In genomic region chr22:46011627-46012181, GRCh38 we compare ENCODE assay signal across 12 cellular contexts. TPM values are rescaled to one million over a fixed set of nuclear protein-coding genes. Genes with fewer than 3 reads are reported as not detected.
DNase-seq lines count a peak whose midpoint lies in the region; FAIRE-seq and TF ChIP-seq lines count a peak whose summit lies in the region.
"Had no signal": no experiment of that assay in that cellular context is flagged by ENCODE, and none has a peak within 500 bp of the region (broad histone marks: within the 10 kb centered on the region; RNA-seq: fewer than 3 reads in every experiment).

No MANE protein-coding gene starts in this region.

- no peak for TF ChIP-seq EP300 in stomach (IDR thresholded peaks at IDR 0.05)

- DNase-seq in RWPE1 (ENCODE audit: low spot score) (no peak), mesothelial cell of epicardium (ENCODE audit: low spot score in 2 of 2, unreplicated experiment in 2 of 2) (peak in 1 of 2 experiments; percentile 11), stomach (no peak), NCI-H1092 treated with DMSO at 0.1 percent for 48 hours (lab: John Stamatoyannopoulos, UW) (no peak), RPMI8226 (no peak), small intestine (no peak)
- DNase-seq in stimulated activated naive CD4-positive, alpha-beta T cell (lab: John Stamatoyannopoulos, UW) = no peak
- DNase-seq: brain microvascular endothelial cell, Karpas-422, kidney glomerular epithelial cell had no signal

- H3K27ac Mint-ChIP-seq in mesothelial cell of epicardium = peak overlapping the region; percentile 59

- H3K36me3 Mint-ChIP-seq in mesothelial cell of epicardium = peaks cover 2% of the 10 kb centered on the region

- H3K4me3 ChIP-seq in endocrine pancreas (ENCODE audit: control insufficient read depth, insufficient read depth, low read length) = no peak overlapping the region
- no peak overlapping the region for H3K4me3 ChIP-seq in stomach
- H3K4me3 ChIP-seq in small intestine (ENCODE audit: low read depth in 1 of 2, low read length in 2 of 2) = no peak overlapping the region
- H3K4me3 ChIP-seq: Peyer's patch had no signal

- H3K9me3 ChIP-seq in endocrine pancreas (ENCODE audit: control insufficient read depth, low read length) (no peaks in the 10 kb centered on the region), stomach (peaks cover 0 to 9% (median 4%) of the 10 kb centered on the region in 4 donors), small intestine (ENCODE audit: control insufficient read depth, low read depth) (no peaks in the 10 kb centered on the region)

- intact Hi-C loops in stomach (cut with DNase I; ENCODE audit: low total_unique reads) = loop anchor here (10.0 kb wide), 1 partner anchor 63 kb away; no protein-coding TSS in a partner anchor

- peaks cover 4% of the 10 kb centered on the region for H3K9me3 Mint-ChIP-seq in mesothelial cell of epicardium

- TF ChIP-seq CTCF in RWPE1 (conservative IDR thresholded peaks at IDR 0.05; ENCODE audit: low read depth) (no peak), mesothelial cell of epicardium (IDR thresholded peaks at IDR 0.05; ENCODE audit: unreplicated experiment) (no peak), stomach (IDR thresholded peaks at IDR 0.05) (no peak)

- FAIRE-seq in small intestine (lab: Jason Lieb, UNC) = no peak

- H3K27ac ChIP-seq in RWPE1 (peak overlapping the region; percentile 100), stomach (peak overlapping the region; percentile 60 to 98 (median 97)), small intestine (ENCODE audit: low read depth in 1 of 2, low read length in 1 of 2) (no peak overlapping the region)
- H3K27ac ChIP-seq: brain microvascular endothelial cell had no signal

- peak overlapping the region; percentile 78 for H3K9ac ChIP-seq in endocrine pancreas (ENCODE audit: control insufficient read depth, insufficient read depth, low read length)

- peak overlapping the region; percentile 24 for H3K4me3 Mint-ChIP-seq in mesothelial cell of epicardium

- POLR2A ChIA-PET in RWPE1 (lab: Yijun Ruan, JAX; ENCODE audit: low non-redundant PET) = no interaction called here

- WGBS in stomach, 5 donors = 76 to 89% (median 85%) methylated on average over 3 to 18 of the region's 18 CpGs
- 83 to 88% (median 85%) methylated on average over 17 to 18 of the region's 18 CpGs for WGBS in small intestine, 3 donors

- H3K4me1 Mint-ChIP-seq in mesothelial cell of epicardium = peaks cover 27% of the 10 kb centered on the region

- H3K27me3 ChIP-seq in endocrine pancreas (ENCODE audit: control insufficient read depth, insufficient read depth, low read length) (no peaks in the 10 kb centered on the region), stomach (no peaks in the 10 kb centered on the region), small intestine (ENCODE audit: control insufficient read depth in 2 of 2, insufficient read depth in 2 of 2, low read length in 2 of 2) (no peaks in the 10 kb centered on the region)
- H3K27me3 ChIP-seq: brain microvascular endothelial cell, Peyer's patch had no signal

- TF ChIP-seq POLR2A in stomach (IDR thresholded peaks at IDR 0.05) = no peak

- H3K27me3 Mint-ChIP-seq in mesothelial cell of epicardium (ENCODE audit: low read depth) = no peaks in the 10 kb centered on the region

- CTCF ChIA-PET in RWPE1 (lab: Yijun Ruan, JAX) = interaction anchor here (0.7 to 0.9 kb wide), 2 partner anchors 12 to 25 kb away, joined by 3 read pairs; no protein-coding TSS in a partner anchor

- no peaks in the 10 kb centered on the region for H3K36me3 ChIP-seq in endocrine pancreas (ENCODE audit: control insufficient read depth, insufficient read depth, low read length)
- H3K36me3 ChIP-seq in stomach = no peaks in the 10 kb centered on the region
- no peaks in the 10 kb centered on the region for H3K36me3 ChIP-seq in small intestine (ENCODE audit: control insufficient read depth in 2 of 2, insufficient read depth in 2 of 2, low read length in 2 of 2)
- H3K36me3 ChIP-seq: brain microvascular endothelial cell, Peyer's patch had no signal

- H3K4me1 ChIP-seq in endocrine pancreas (ENCODE audit: control insufficient read depth, insufficient read depth, low read length) (no peaks in the 10 kb centered on the region), stomach (peaks cover 34 to 61% (median 58%) of the 10 kb centered on the region in 4 donors), small intestine (ENCODE audit: control insufficient read depth in 2 of 2, insufficient read depth in 1 of 2, low read depth in 1 of 2, low read length in 1 of 2) (peaks cover 2 to 7% of the 10 kb centered on the region in 2 donors)

RNA-seq across cellular contexts. Expression of gene WNT7B, which starts 34.7 kb away (rescaled TPM):
- 11.2 to 12.2 TPM (median 12.0 TPM) in 3 replicates for total RNA-seq in mesothelial cell of epicardium
- total RNA-seq in stomach = not detected
- polyA plus RNA-seq in stomach = 1 to 10 TPM in 1 of 3 donors, under 1 TPM in 1, not detected in 1; 0.06 to 2.0 TPM
- polyA plus RNA-seq in small intestine = under 1 TPM in 2 of 3 donors, not detected in 1; 0.03 to 0.22 TPM
- total RNA-seq: Peyer's patch had no signal

Comparison
In these comparisons a context has a peak if more than half of its experiments do, and no peak if none do; other contexts are left out.
1. H3K27ac ChIP-seq: peak in RWPE1 (single experiment) and stomach (5 of 5); none in small intestine (0 of 2).
2. RNA of gene WNT7B, which starts 34.7 kb away (total RNA-seq): 11.2 to 12.2 TPM in mesothelial cell of epicardium; not detected in stomach; every median in the first group is over 10 times any median in the second.